In genomic region chrX:121987163-121987562, GRCh38 we compare ENCODE assay signal across 24 cellular contexts.
A peak's percentile ranks its signal among the peaks of the same experiment; 100 is the strongest.
DNase-seq lines count a peak whose midpoint lies in the region; ATAC-seq and TF ChIP-seq lines count a peak whose summit lies in the region.
"Had no signal": no experiment of that assay in that cellular context is flagged by ENCODE, and none has a peak within 500 bp of the region (broad histone marks: within the 10 kb centered on the region; RNA-seq: fewer than 3 reads in every experiment).

No MANE protein-coding gene starts in this region.

- H3K4me3 ChIP-seq in AG10803 (ENCODE audit: low read length) (no peak overlapping the region), H7 (ENCODE audit: insufficient read depth, low read depth, low read length) (no peak overlapping the region), astrocyte of the spinal cord (ENCODE audit: low read depth, low read length) (no peak overlapping the region), foreskin fibroblast (ENCODE audit: low read depth in 1 of 2, low read length in 2 of 2) (no peak overlapping the region)
- H3K4me3 ChIP-seq: sigmoid colon, suprapubic skin had no signal

- no peaks in the 10 kb centered on the region for H3K27me3 ChIP-seq in H7 (ENCODE audit: control insufficient read depth, insufficient read depth, low read length)
- H3K27me3 ChIP-seq: sigmoid colon, suprapubic skin had no signal

- H3K36me3 ChIP-seq in H7 (replicated peaks; ENCODE audit: control insufficient read depth, insufficient read depth, low read length): no peaks in the 10 kb centered on the region
- H3K36me3 ChIP-seq: sigmoid colon, suprapubic skin had no signal

- in situ Hi-C loops in astrocyte of the spinal cord (cut with HindIII; ENCODE audit: low sequenced_read_pairs): no loop called here

- TF ChIP-seq CTCF in AG10803 (conservative IDR thresholded peaks at IDR 0.05; ENCODE audit: low read length) (no peak), astrocyte of the spinal cord (IDR thresholded peaks at IDR 0.05; ENCODE audit: low read depth, low read length) (no peak), foreskin fibroblast (IDR thresholded peaks at IDR 0.05; ENCODE audit: low read depth, low read length) (no peak), GM10266 (IDR thresholded peaks at IDR 0.05; ENCODE audit: control insufficient read depth, insufficient read depth, low read depth, missing control alignments) (no peak)

- DNase-seq in AG10803 (ENCODE audit: low read depth) (peak; percentile 68), H7 (peak; percentile 1), astrocyte of the spinal cord (ENCODE audit: low read depth, low spot score) (peak; percentile 30), foreskin fibroblast (peak; percentile 63 to 78), DMS79 (lab: John Stamatoyannopoulos, UW) (no peak), GM10266 (ENCODE audit: extremely low spot score) (no peak)
- DNase-seq: activated CD4-positive, alpha-beta T cell treated with anti-CD3 and anti-CD28 coated beads, Interleukin-2, amount 50 U/mL, for 4 hours; activated CD8-positive, alpha-beta memory T cell treated with anti-CD3 and anti-CD28 coated beads, Interleukin-2, amount 50 U/mL, for 4 hours; CD8-positive, alpha-beta memory T cell; DMS79 treated with DMSO at 0.1 percent for 48 hours; foreskin melanocyte; GOT3; hippocampal formation; islet precursor cell; NCI-H1417; NCI-H2107; NCI-H526; sigmoid colon had no signal

- no peak for ATAC-seq in GM21786 (IDR thresholded peaks at IDR 0.05; ENCODE audit: unreplicated experiment)
- ATAC-seq in HG03045 (IDR thresholded peaks at IDR 0.05; ENCODE audit: unreplicated experiment): no peak
- ATAC-seq: activated naive CD4-positive, alpha-beta T cell treated with anti-CD3 and anti-CD28 coated beads, Interleukin-2, amount 50 U/mL, for 72 hours; activated T-helper 17 cell treated with anti-CD3 and anti-CD28 coated beads, Interleukin-2, amount 50 U/mL, for 72 hours; WTC11 had no signal

Comparison
In these comparisons a context has a peak if more than half of its experiments do, and no peak if none do; other contexts are left out.
1. DNase-seq: peak in AG10803 (single experiment), H7 (single experiment), astrocyte of the spinal cord (single experiment) and foreskin fibroblast (2 of 2); none in DMS79 (single experiment) and GM10266 (single experiment).